In genomic region chr3:27789420-27789819, GRCh38 we compare ENCODE assay signal across 17 cellular contexts.
DNase-seq lines count a peak whose midpoint lies in the region; ATAC-seq lines count a peak whose summit lies in the region.
"Had no signal": no experiment of that assay in that cellular context is flagged by ENCODE, and none has a peak within 500 bp of the region (broad histone marks: within the 10 kb centered on the region; RNA-seq: fewer than 3 reads in every experiment).

No MANE protein-coding gene starts in this region.

- H2AFZ ChIP-seq in Karpas-422 (ENCODE audit: low read length) = no peak overlapping the region

- no peaks in the 10 kb centered on the region for H3K79me2 ChIP-seq in Karpas-422 (ENCODE audit: low read length)

- H3K27ac ChIP-seq in Karpas-422 (ENCODE audit: low read length) = no peak overlapping the region
- H3K27ac ChIP-seq: 22Rv1, BLaER1, C4-2B had no signal

- no peak overlapping the region for H3K9ac ChIP-seq in Karpas-422 (ENCODE audit: low read length)
- H3K9ac ChIP-seq: BLaER1 had no signal

- H4K20me1 ChIP-seq in Karpas-422 (ENCODE audit: insufficient read depth, low read depth, low read length) = no peaks in the 10 kb centered on the region
- H4K20me1 ChIP-seq: BLaER1 had no signal

- ATAC-seq in GM18508 (IDR thresholded peaks at IDR 0.05; ENCODE audit: insufficient read depth, unreplicated experiment) (peak; percentile 70), HG02798 (IDR thresholded peaks at IDR 0.05; ENCODE audit: poor library complexity, unreplicated experiment) (peak; percentile 49)
- ATAC-seq: CD8-positive, alpha-beta T cell had no signal

- H3K4me2 ChIP-seq in Karpas-422 (ENCODE audit: low read depth, low read length, poor library complexity, severe bottlenecking) = no peak overlapping the region
- H3K4me2 ChIP-seq: BLaER1 had no signal

- no peak overlapping the region for H3K4me3 ChIP-seq in Karpas-422 (ENCODE audit: low read length)
- H3K4me3 ChIP-seq: BLaER1, HAP-1 had no signal

- no peaks in the 10 kb centered on the region for H3K4me1 ChIP-seq in Karpas-422 (ENCODE audit: low read length)
- H3K4me1 ChIP-seq: BLaER1, Caco-2, HAP-1 had no signal

- H3K36me3 ChIP-seq in Karpas-422 (ENCODE audit: insufficient read depth, low read length) = no peaks in the 10 kb centered on the region
- H3K36me3 ChIP-seq: BLaER1, HAP-1 had no signal

- no peaks in the 10 kb centered on the region for H3K9me3 ChIP-seq in Karpas-422 (ENCODE audit: low read length)
- H3K9me3 ChIP-seq: BLaER1, Caco-2, HAP-1 had no signal

- DNase-seq in MV-4-11 (lab: John Stamatoyannopoulos, UW) = peak; percentile 34
- no peak for DNase-seq in Karpas-422
- DNase-seq in KG1 (lab: John Stamatoyannopoulos, UW) = no peak
- no peak for DNase-seq in NCI-H526 treated with DMSO at 0.1 percent for 48 hours (lab: John Stamatoyannopoulos, UW)
- DNase-seq: Caco-2; CD4-positive, CD25-positive, alpha-beta regulatory T cell; CD8-positive, alpha-beta T cell; DMS153; DND-41; GOT3; HFFc6 had no signal

- no peaks in the 10 kb centered on the region for H3K27me3 ChIP-seq in Karpas-422 (ENCODE audit: low read length)
- H3K27me3 ChIP-seq: BLaER1 had no signal

- H3K9me2 ChIP-seq in Karpas-422 (replicated peaks; ENCODE audit: insufficient read depth, low read length) = no peaks in the 10 kb centered on the region
